In the genomic region with DNA sequence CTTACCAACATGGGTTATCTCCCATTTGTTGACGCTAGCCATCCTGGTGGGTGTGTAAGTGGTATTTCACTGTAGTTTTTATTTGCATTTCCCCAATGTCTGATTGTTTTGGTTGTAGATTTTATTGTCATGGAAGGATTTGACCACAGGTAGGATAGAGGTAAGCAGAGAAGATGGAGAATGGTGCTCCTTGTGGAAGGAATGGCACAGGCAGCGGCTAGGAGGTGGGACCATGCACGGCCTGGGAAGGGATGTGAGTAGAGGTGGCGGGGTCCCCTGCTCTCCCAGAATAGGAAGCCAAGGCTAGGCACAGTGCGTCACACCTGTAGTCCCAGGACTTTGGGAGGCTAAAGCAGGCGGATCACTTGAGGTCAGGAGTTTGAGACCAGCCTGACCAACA, we compare ENCODE assay signal across 20 cellular contexts. TPM values are rescaled to one million over a fixed set of nuclear protein-coding genes. Genes with fewer than 3 reads are reported as not detected.
DNase-seq lines count a peak whose midpoint lies in the region; ATAC-seq and TF ChIP-seq lines count a peak whose summit lies in the region.
"Had no signal": no experiment of that assay in that cellular context is flagged by ENCODE, and none has a peak within 500 bp of the region (broad histone marks: within the 10 kb centered on the region; RNA-seq: fewer than 3 reads in every experiment).

No MANE protein-coding gene starts in this region.

- ATAC-seq in SK-N-SH treated with all-trans-retinoic acid at 6 μM for 48 hours (no peak), GM19452 (IDR thresholded peaks at IDR 0.05; ENCODE audit: unreplicated experiment) (no peak), HG03159 (IDR thresholded peaks at IDR 0.05; ENCODE audit: unreplicated experiment) (no peak)

- H3K9me3 ChIP-seq in SK-N-SH = no peaks in the 10 kb centered on the region
- H3K9me3 ChIP-seq: HAP-1 had no signal

- peak; percentile 16 for TF ChIP-seq CTCF in SK-N-SH (IDR thresholded peaks at IDR 0.05)
- TF ChIP-seq CTCF in endothelial cell (IDR thresholded peaks at IDR 0.05; ENCODE audit: unreplicated experiment) = peak; percentile 28
- no peak for TF ChIP-seq CTCF in GM10248 (IDR thresholded peaks at IDR 0.05; ENCODE audit: control extremely low read depth, extremely low read depth, low read depth, missing control alignments)

- H3K27me3 Mint-ChIP-seq in IgD-negative memory B cell = no peaks in the 10 kb centered on the region
- no peaks in the 10 kb centered on the region for H3K27me3 Mint-ChIP-seq in endothelial cell (ENCODE audit: unreplicated experiment)

- H3F3A ChIP-seq in SK-N-SH (replicated peaks; ENCODE audit: insufficient read depth) = peaks cover 6% of the 10 kb centered on the region

- H3K4me1 Mint-ChIP-seq in IgD-negative memory B cell (peaks cover 0 to 3% (median 3%) of the 10 kb centered on the region in 3 donors), endothelial cell (ENCODE audit: unreplicated experiment) (no peaks in the 10 kb centered on the region)

- no peak overlapping the region for H3K4me3 ChIP-seq in SK-N-SH (ENCODE audit: low read depth in 2 of 2, low read length in 1 of 2)
- H3K4me3 ChIP-seq: HAP-1, PC-9 had no signal

- H3K79me2 ChIP-seq in SK-N-SH (ENCODE audit: insufficient read depth) = no peaks in the 10 kb centered on the region

- no peak for TF ChIP-seq RAD21 in SK-N-SH (IDR thresholded peaks at IDR 0.05; ENCODE audit: low read length)

- H3K36me3 Mint-ChIP-seq in IgD-negative memory B cell (no peaks in the 10 kb centered on the region), endothelial cell (ENCODE audit: low read depth, unreplicated experiment) (peaks cover 7% of the 10 kb centered on the region)

- H3K36me3 ChIP-seq in SK-N-SH (replicated peaks in 1 of 2; ENCODE audit: control insufficient read depth in 1 of 2, insufficient read depth in 2 of 2, low read length in 1 of 2) = no peaks in the 10 kb centered on the region
- H3K36me3 ChIP-seq: HAP-1 had no signal

- CTCF ChIA-PET in SK-N-SH (lab: Yijun Ruan, JAX) = no interaction called here
- CTCF ChIA-PET in GM10248 (lab: Yijun Ruan, JAX) = no interaction called here

- H3K9me2 ChIP-seq in SK-N-SH = no peaks in the 10 kb centered on the region

- POLR2A ChIA-PET in SK-N-SH (lab: Yijun Ruan, JAX) = no interaction called here
- POLR2A ChIA-PET in GM10248 (lab: Yijun Ruan, JAX) = no interaction called here

- H3K27ac Mint-ChIP-seq in IgD-negative memory B cell = peak overlapping the region in 2 of 3 donors; percentile 28 to 65
- peak overlapping the region; percentile 11 for H3K27ac Mint-ChIP-seq in endothelial cell (ENCODE audit: unreplicated experiment)
- H3K27ac Mint-ChIP-seq: T-helper 1 cell treated with Interleukin-12 subunit alpha and Interleukin-12 subunit beta and Interleukin-4 antibody, amounts not matched to agents 30 μg/mL and 1 μg/mL, for 36 hours had no signal

- WGBS in SK-N-SH (ENCODE audit: low lambda C conversion rate) = 68% methylated on average over 6 of the region's 6 CpGs

- H3K27me3 ChIP-seq in SK-N-SH (ENCODE audit: insufficient read depth) = no peaks in the 10 kb centered on the region; the same call in 1 of the 2 replicates

- H3K27ac ChIP-seq in SK-N-SH (ENCODE audit: low read depth in 2 of 2, low read length in 1 of 2) = no peak overlapping the region
- H3K27ac ChIP-seq: 22Rv1, KMS-11, PC-9, RWPE1 had no signal

- H3K4me1 ChIP-seq in SK-N-SH (ENCODE audit: control insufficient read depth in 1 of 2, insufficient read depth in 2 of 2, low read depth in 1 of 2, low read length in 1 of 2) = peaks cover 0 to 3% of the 10 kb centered on the region in 2 experiments; a peak in 1 of 4 replicates
- H3K4me1 ChIP-seq: HAP-1 had no signal

- H3K4me3 Mint-ChIP-seq in IgD-negative memory B cell (no peak overlapping the region), endothelial cell (ENCODE audit: unreplicated experiment) (no peak overlapping the region)
- H3K4me3 Mint-ChIP-seq: T-helper 1 cell treated with Interleukin-12 subunit alpha and Interleukin-12 subunit beta and Interleukin-4 antibody, amounts not matched to agents 30 μg/mL and 1 μg/mL, for 36 hours had no signal

- no peak for TF ChIP-seq EP300 in SK-N-SH (IDR thresholded peaks at IDR 0.05; ENCODE audit: borderline replicate concordance in 1 of 2, low read depth in 1 of 2, low read length in 1 of 2)

- H3K4me2 ChIP-seq in SK-N-SH = no peak overlapping the region
- H3K4me2 ChIP-seq: KMS-11, PC-9 had no signal

- DNase-seq in SK-N-SH = no peak
- no peak for DNase-seq in endothelial cell (ENCODE audit: low spot score)
- no peak for DNase-seq in NCI-H2171 (lab: John Stamatoyannopoulos, UW)
- DNase-seq in GM10248 (ENCODE audit: extremely low spot score) = no peak
- DNase-seq: AML-193, COR-L47, NCI-H1417 treated with DMSO at 0.1 percent for 48 hours, NCI-H1930, NCI-H526, PC-9, SIG-M5 had no signal

- no peak overlapping the region for H3K9ac ChIP-seq in SK-N-SH
- H3K9ac ChIP-seq: KMS-11 had no signal

- H3K9me3 Mint-ChIP-seq in IgD-negative memory B cell (no peaks in the 10 kb centered on the region), endothelial cell (ENCODE audit: unreplicated experiment) (no peaks in the 10 kb centered on the region)
- H3K9me3 Mint-ChIP-seq: T-helper 1 cell treated with Interleukin-12 subunit alpha and Interleukin-12 subunit beta and Interleukin-4 antibody, amounts not matched to agents 30 μg/mL and 1 μg/mL, for 36 hours had no signal

- H2AFZ ChIP-seq in SK-N-SH (ENCODE audit: low read depth) = no peak overlapping the region
- H2AFZ ChIP-seq: PC-9 had no signal

- H4K20me1 ChIP-seq in SK-N-SH (ENCODE audit: insufficient read depth) = no peaks in the 10 kb centered on the region

TF ChIP-seq in SK-N-SH, 30 proteins besides CTCF, POLR2A, EP300 and RAD21:
- no peak for TF ChIP-seq TCF12 (IDR thresholded peaks at IDR 0.05)

TF ChIP-seq in SK-N-SH treated with all-trans-retinoic acid at 6 μM for 48 hours, 23 proteins besides CTCF, POLR2A, EP300 and RAD21 (continues in another document):
- TF ChIP-seq ZFP30 (CRISPR knock-in tag; IDR thresholded peaks at IDR 0.05) (no peak), BACH2 (CRISPR knock-in tag; IDR thresholded peaks at IDR 0.05; ENCODE audit: borderline replicate concordance) (no peak), ISL1 (CRISPR knock-in tag; IDR thresholded peaks at IDR 0.05) (no peak), ZNF8 (CRISPR knock-in tag; IDR thresholded peaks at IDR 0.05) (no peak), ARNTL (CRISPR knock-in tag; IDR thresholded peaks at IDR 0.05; ENCODE audit: borderline replicate concordance, low read depth) (no peak), OSR1 (CRISPR knock-in tag; IDR thresholded peaks at IDR 0.05) (no peak), ZNF70 (CRISPR knock-in tag; IDR thresholded peaks at IDR 0.05) (no peak), ESRRG (CRISPR knock-in tag; IDR thresholded peaks at IDR 0.05) (no peak), GLIS3 (CRISPR knock-in tag; IDR thresholded peaks at IDR 0.05) (no peak), TCF4 (CRISPR knock-in tag; IDR thresholded peaks at IDR 0.05; ENCODE audit: borderline replicate concordance) (no peak), RARB (CRISPR knock-in tag; IDR thresholded peaks at IDR 0.05) (no peak)
- TF ChIP-seq, protein P1, sequence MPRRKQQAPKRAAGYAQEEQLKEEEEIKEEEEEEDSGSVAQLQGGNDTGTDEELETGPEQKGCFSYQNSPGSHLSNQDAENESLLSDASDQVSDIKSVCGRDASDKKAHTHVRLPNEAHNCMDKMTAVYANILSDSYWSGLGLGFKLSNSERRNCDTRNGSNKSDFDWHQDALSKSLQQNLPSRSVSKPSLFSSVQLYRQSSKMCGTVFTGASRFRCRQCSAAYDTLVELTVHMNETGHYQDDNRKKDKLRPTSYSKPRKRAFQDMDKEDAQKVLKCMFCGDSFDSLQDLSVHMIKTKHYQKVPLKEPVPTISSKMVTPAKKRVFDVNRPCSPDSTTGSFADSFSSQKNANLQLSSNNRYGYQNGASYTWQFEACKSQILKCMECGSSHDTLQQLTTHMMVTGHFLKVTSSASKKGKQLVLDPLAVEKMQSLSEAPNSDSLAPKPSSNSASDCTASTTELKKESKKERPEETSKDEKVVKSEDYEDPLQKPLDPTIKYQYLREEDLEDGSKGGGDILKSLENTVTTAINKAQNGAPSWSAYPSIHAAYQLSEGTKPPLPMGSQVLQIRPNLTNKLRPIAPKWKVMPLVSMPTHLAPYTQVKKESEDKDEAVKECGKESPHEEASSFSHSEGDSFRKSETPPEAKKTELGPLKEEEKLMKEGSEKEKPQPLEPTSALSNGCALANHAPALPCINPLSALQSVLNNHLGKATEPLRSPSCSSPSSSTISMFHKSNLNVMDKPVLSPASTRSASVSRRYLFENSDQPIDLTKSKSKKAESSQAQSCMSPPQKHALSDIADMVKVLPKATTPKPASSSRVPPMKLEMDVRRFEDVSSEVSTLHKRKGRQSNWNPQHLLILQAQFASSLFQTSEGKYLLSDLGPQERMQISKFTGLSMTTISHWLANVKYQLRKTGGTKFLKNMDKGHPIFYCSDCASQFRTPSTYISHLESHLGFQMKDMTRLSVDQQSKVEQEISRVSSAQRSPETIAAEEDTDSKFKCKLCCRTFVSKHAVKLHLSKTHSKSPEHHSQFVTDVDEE (CRISPR knock-in tag; IDR thresholded peaks at IDR 0.05) = no peak
- TF ChIP-seq, protein P2, sequence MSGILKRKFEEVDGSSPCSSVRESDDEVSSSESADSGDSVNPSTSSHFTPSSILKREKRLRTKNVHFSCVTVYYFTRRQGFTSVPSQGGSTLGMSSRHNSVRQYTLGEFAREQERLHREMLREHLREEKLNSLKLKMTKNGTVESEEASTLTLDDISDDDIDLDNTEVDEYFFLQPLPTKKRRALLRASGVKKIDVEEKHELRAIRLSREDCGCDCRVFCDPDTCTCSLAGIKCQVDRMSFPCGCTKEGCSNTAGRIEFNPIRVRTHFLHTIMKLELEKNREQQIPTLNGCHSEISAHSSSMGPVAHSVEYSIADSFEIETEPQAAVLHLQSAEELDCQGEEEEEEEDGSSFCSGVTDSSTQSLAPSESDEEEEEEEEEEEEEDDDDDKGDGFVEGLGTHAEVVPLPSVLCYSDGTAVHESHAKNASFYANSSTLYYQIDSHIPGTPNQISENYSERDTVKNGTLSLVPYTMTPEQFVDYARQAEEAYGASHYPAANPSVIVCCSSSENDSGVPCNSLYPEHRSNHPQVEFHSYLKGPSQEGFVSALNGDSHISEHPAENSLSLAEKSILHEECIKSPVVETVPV (CRISPR knock-in tag; IDR thresholded peaks at IDR 0.05) = no peak

RNA-seq across cellular contexts. Expression of a gene that starts 41.4 kb away (rescaled TPM):
- polyA plus RNA-seq in SK-N-SH (2012; rRNA removed) (7.3 and 8.1 TPM in 2 replicates), IgD-negative memory B cell (2.6 TPM)
- polyA plus RNA-seq in SK-N-SH (2012; cell fraction: cytosol; rRNA removed) = 4.3 and 7.9 TPM in 2 replicates
- polyA plus RNA-seq in SK-N-SH (2012; cell fraction: nucleus; rRNA removed) = 11.4 and 14.1 TPM in 2 replicates
- 14.8 TPM for total RNA-seq in endothelial cell (ENCODE audit: unreplicated experiment)
